8 cellular contexts compared by ENCODE assay signal in genomic region chrX:54920610-54921426, GRCh38. TPM values are rescaled to one million over a fixed set of nuclear protein-coding genes. Genes with fewer than 3 reads are reported as not detected.
DNase-seq lines count a peak whose midpoint lies in the region; ATAC-seq, FAIRE-seq and TF ChIP-seq lines count a peak whose summit lies in the region.

TRO (plus strand) TSS chrX:54920824; CDS start chrX:54922247, 1,423 bp downstream.

- H2AFZ ChIP-seq in GM12878 (ENCODE audit: control insufficient read depth, low read depth, low read length), result no peak within 1 kb of the TSS; the same call in 1 of the 2 replicates
- H2AFZ ChIP-seq in smooth muscle cell (ENCODE audit: low read depth), result peak within 1 kb of the TSS; percentile 77

- FAIRE-seq in GM12878 (lab: Jason Lieb, UNC), result no peak

- TF ChIP-seq RAD21 in GM12878 (IDR thresholded peaks at IDR 0.05; ENCODE audit: insufficient read depth, low read depth, low read length), result no peak

- SMC1A ChIA-PET in GM12878 (lab: Charles Lee; ENCODE audit: uncharacterized antibody, unreplicated experiment), result no interaction called here

- no peaks in the 10 kb centered on the region for H3K36me3 ChIP-seq in GM12878 (ENCODE audit: control insufficient read depth in 2 of 2, insufficient read depth in 2 of 2, low read length in 1 of 2)
- H3K36me3 ChIP-seq in smooth muscle cell (ENCODE audit: low read depth), result no peaks in the 10 kb centered on the region

- POLR2A ChIA-PET in GM12878 (lab: Charles Lee), result no interaction called here

- intact Hi-C loops in GM12878 (cut with micrococcal nuclease; ENCODE audit: unreplicated experiment), result no loop called here

- no TSS peak for BruUV-seq in GM12878 (replicated peaks; lab: Mats Ljungman, UMichigan)

- H3K27me3 ChIP-seq in GM12878 (replicated peaks in 1 of 2; ENCODE audit: control insufficient read depth in 2 of 2, insufficient read depth in 2 of 2, low read length in 1 of 2), result 0 out of 4 replicates have a peak, but pooled peaks cover 0 to 1% of the 10 kb centered on the region in 2 experiments
- no peaks in the 10 kb centered on the region for H3K27me3 ChIP-seq in smooth muscle cell (ENCODE audit: low read depth)

- no peaks in the 10 kb centered on the region for H3K4me1 ChIP-seq in GM12878 (ENCODE audit: control insufficient read depth, insufficient read depth, low read length)
- H3K4me1 ChIP-seq in smooth muscle cell (ENCODE audit: low read depth), result no peaks in the 10 kb centered on the region

- H3K79me2 ChIP-seq in GM12878 (ENCODE audit: control insufficient read depth, insufficient read depth, low read length) (no peaks in the 10 kb centered on the region), smooth muscle cell (ENCODE audit: low read depth) (no peaks in the 10 kb centered on the region)

- ATAC-seq in GM12878, result no peak
- no peak for ATAC-seq in GM18907 (IDR thresholded peaks at IDR 0.05; ENCODE audit: unreplicated experiment)

- no peak for TF ChIP-seq POLR2A in GM12878 (IDR thresholded peaks at IDR 0.05; ENCODE audit: low read depth, low read length)

- H3K27ac ChIP-seq in GM12878 (ENCODE audit: control insufficient read depth, insufficient read depth) (no peak within 1 kb of the TSS), smooth muscle cell (ENCODE audit: low read depth) (no peak within 1 kb of the TSS)

- TF ChIP-seq CTCF in GM12878 (IDR thresholded peaks at IDR 0.05 in 2 of 3, conservative IDR thresholded peaks at IDR 0.05 in 1 of 3; ENCODE audit: control insufficient read depth in 2 of 3, extremely low read depth in 1 of 3, insufficient read depth in 1 of 3, low read depth in 3 of 3, low read length in 3 of 3), result no peak
- peak; percentile 3 for TF ChIP-seq CTCF in smooth muscle cell (IDR thresholded peaks at IDR 0.05; ENCODE audit: borderline replicate concordance, insufficient read depth, poor library complexity, severe bottlenecking)

- CTCF ChIA-PET in GM12878 (lab: Yijun Ruan, JAX), result no interaction called here

- H3F3A ChIP-seq in smooth muscle cell (ENCODE audit: low read depth), result no peaks in the 10 kb centered on the region

- H3K9me3 ChIP-seq in GM12878 (replicated peaks; ENCODE audit: control insufficient read depth, insufficient read depth, low read length), result no peaks in the 10 kb centered on the region; the same call in 2 of the 3 replicates
- no peaks in the 10 kb centered on the region for H3K9me3 ChIP-seq in smooth muscle cell (replicated peaks; ENCODE audit: low read depth)

- H3K4me3 ChIP-seq in GM12878 (no peak within 1 kb of the TSS), smooth muscle cell (peak within 1 kb of the TSS; percentile 69)

- no peak for TF ChIP-seq EP300 in GM12878 (IDR thresholded peaks at IDR 0.05; ENCODE audit: borderline replicate concordance in 1 of 2, control insufficient read depth in 1 of 2, low read depth in 2 of 2, low read length in 2 of 2)

- 14% methylated on average over 28 of the region's 29 CpGs for WGBS in GM12878 (ENCODE audit: insufficient coverage, insufficient replicate concordance, low lambda C conversion rate, missing lambda C conversion rate)
- WGBS in smooth muscle cell (ENCODE audit: low lambda C conversion rate), result 45% methylated on average over 29 of the region's 29 CpGs

- H3K4me2 ChIP-seq in GM12878 (ENCODE audit: control insufficient read depth, insufficient read depth) (0 out of 2 replicates have a peak within 1 kb of the TSS, but pooled peaks have one; percentile 25), smooth muscle cell (peak within 1 kb of the TSS; percentile 84)

- RAD21 ChIA-PET in GM12878 (lab: Charles Lee; ENCODE audit: unreplicated experiment), result no interaction called here

- no peak within 1 kb of the TSS for H3K9ac ChIP-seq in GM12878 (ENCODE audit: control insufficient read depth, insufficient read depth, low read length)
- peak within 1 kb of the TSS; percentile 43 for H3K9ac ChIP-seq in smooth muscle cell (ENCODE audit: low read depth)

- in situ Hi-C loops in GM12878 (cut with MboI), result no loop called here

- DNase-seq in activated CD4-positive, alpha-beta T cell treated with anti-CD3 and anti-CD28 coated beads for 48 hours, result peak; percentile 3
- no peak for DNase-seq in activated CD4-positive, alpha-beta T cell treated with anti-CD3 and anti-CD28 coated beads for 4 hours
- DNase-seq in NCI-H146 treated with DMSO at 0.1 percent for 48 hours (lab: John Stamatoyannopoulos, UW; ENCODE audit: unreplicated experiment) (peak; percentile 37), GM12878 (ENCODE audit: low read depth, low spot score) (no peak), islet precursor cell (peak; percentile 69), smooth muscle cell (lab: John Stamatoyannopoulos, UW; ENCODE audit: unreplicated experiment) (no peak)
- no peak for DNase-seq in stimulated activated naive CD4-positive, alpha-beta T cell treated with Interleukin-2 at 50 U/mL for 16 hours (lab: John Stamatoyannopoulos, UW)

- H4K20me1 ChIP-seq in GM12878 (ENCODE audit: control insufficient read depth, insufficient read depth), result no peaks in the 10 kb centered on the region
- H4K20me1 ChIP-seq in smooth muscle cell (ENCODE audit: low read depth), result peaks cover 12% of the 10 kb centered on the region

TF ChIP-seq in GM12878, 131 proteins besides CTCF, POLR2A, EP300 and RAD21:
- TF ChIP-seq HDGF (IDR thresholded peaks at IDR 0.05) (no peak), BRCA1 (IDR thresholded peaks at IDR 0.05; ENCODE audit: low read depth, low read length) (no peak), BCL11A (IDR thresholded peaks at IDR 0.05; ENCODE audit: low read depth, low read length) (no peak), JUND (IDR thresholded peaks at IDR 0.05; ENCODE audit: low read depth, low read length) (no peak), POU2F2 (IDR thresholded peaks at IDR 0.05; ENCODE audit: borderline replicate concordance, low read depth, low read length) (no peak), YBX1 (IDR thresholded peaks at IDR 0.05) (no peak), IKZF2 (IDR thresholded peaks at IDR 0.05) (no peak), RUNX3 (IDR thresholded peaks at IDR 0.05; ENCODE audit: low read length) (no peak), LARP7 (IDR thresholded peaks at IDR 0.05) (no peak), SREBF2 (IDR thresholded peaks at IDR 0.05; ENCODE audit: low read length) (no peak), SRF (IDR thresholded peaks at IDR 0.05; ENCODE audit: low read depth in 2 of 2, low read length in 2 of 2) (no peak), SIX5 (IDR thresholded peaks at IDR 0.05; ENCODE audit: low read depth, low read length, severe bottlenecking) (no peak)

RNA-seq across cellular contexts. Expression of gene TRO, which starts in this region (rescaled TPM):
- 0.56 and 1.2 TPM in 2 replicates for total RNA-seq in GM12878 (2013; cell fraction: nucleolus; rRNA removed)
- total RNA-seq in GM12878 (2014; rRNA removed) (not detected in 2 replicates), GM12878 (2014; rRNA removed; fragmentation: Illumina TruSeq; extraction: Trizol) (not detected in 2 replicates), GM12878 (2021) (0.16 TPM in 1 of 2 replicates, not detected in the other), smooth muscle cell (60.0 and 78.7 TPM in 2 replicates)
- 0.25 TPM for polyA plus RNA-seq in GM12878 (2011; ENCODE audit: low read depth)
- polyA plus RNA-seq in GM12878 (2011; rRNA removed) (0.33 and 1.0 TPM in 2 replicates), GM12878 (2014; fragmentation: Illumina TruSeq; extraction: Trizol) (not detected in 2 replicates), GM12878 (2014; fragmentation: Nextera tagmentation; extraction: Ambion mirVana) (under 1 TPM in 1 of 2 experiments, not detected in 1; 0.02 TPM), GM12878 (2014; rRNA removed) (not detected in 2 replicates), GM12878 (2016; fragmentation: Nextera tagmentation; extraction: Ambion mirVana) (under 1 TPM in 1 of 2 experiments, not detected in 1; 0.35 TPM), smooth muscle cell (84.6 and 98.6 TPM in 2 replicates)
- polyA plus RNA-seq in GM12878 (2011; cell fraction: cytosol; rRNA removed), result 0.47 and 0.49 TPM in 2 replicates
- 3.1 and 3.8 TPM in 2 replicates for polyA plus RNA-seq in GM12878 (2011; cell fraction: nucleus; rRNA removed)
- polyA plus RNA-seq in GM12878 (2012), result 0.25 and 0.47 TPM in 2 replicates
- polyA minus RNA-seq in GM12878 (2011; rRNA and poly(A)+ RNA removed), result 0.52 and 0.88 TPM in 2 replicates
- polyA minus RNA-seq in GM12878 (2011; cell fraction: cytosol; rRNA and poly(A)+ RNA removed), result not detected in 2 replicates
- 0.57 and 0.97 TPM in 2 replicates for polyA minus RNA-seq in GM12878 (2011; cell fraction: nucleus; rRNA and poly(A)+ RNA removed)

Comparison
In these comparisons a context has a peak if more than half of its experiments do, and no peak if none do; other contexts are left out.
1. RNA of gene TRO (total RNA-seq): 60.0 to 78.7 TPM in smooth muscle cell; 0.16 to 1.2 TPM in GM12878; every median in the first group is over 10 times any median in the second.
2. RNA of gene TRO (polyA plus RNA-seq): 84.6 to 98.6 TPM in smooth muscle cell; 0.02 to 3.8 TPM in GM12878; every median in the first group is over 10 times any median in the second.
3. DNase-seq: peak in activated CD4-positive, alpha-beta T cell treated with anti-CD3 and anti-CD28 coated beads for 48 hours (single experiment), NCI-H146 treated with DMSO at 0.1 percent for 48 hours (single experiment) and islet precursor cell (single experiment); none in activated CD4-positive, alpha-beta T cell treated with anti-CD3 and anti-CD28 coated beads for 4 hours (0 of 2), GM12878 (single experiment), smooth muscle cell (single experiment) and stimulated activated naive CD4-positive, alpha-beta T cell treated with Interleukin-2 at 50 U/mL for 16 hours (single experiment).